In the genomic region with DNA sequence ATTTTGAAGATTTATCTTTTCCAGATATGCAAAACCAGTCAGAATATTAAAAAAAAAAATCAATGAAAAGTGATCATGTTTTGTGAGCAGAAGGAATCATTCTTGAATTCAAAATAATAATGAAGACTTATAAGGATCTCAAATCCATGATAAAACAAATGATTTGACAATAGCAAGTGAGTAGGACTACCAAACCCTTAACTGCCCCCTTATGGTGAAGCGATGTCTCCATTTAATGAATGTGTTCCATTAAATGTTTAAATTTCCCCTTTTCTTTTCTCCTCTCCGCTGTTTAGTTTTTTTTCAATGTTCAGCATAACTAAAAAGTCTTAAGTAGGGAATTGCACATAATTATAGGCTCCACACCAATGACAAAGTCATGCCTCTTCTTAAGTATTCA, we compare ENCODE assay signal across 12 cellular contexts. TPM values are rescaled to one million over a fixed set of nuclear protein-coding genes. Genes with fewer than 3 reads are reported as not detected.
DNase-seq lines count a peak whose midpoint lies in the region; ATAC-seq and TF ChIP-seq lines count a peak whose summit lies in the region.
"Had no signal": no experiment of that assay in that cellular context is flagged by ENCODE, and none has a peak within 500 bp of the region (broad histone marks: within the 10 kb centered on the region; RNA-seq: fewer than 3 reads in every experiment).

No MANE protein-coding gene starts in this region.

- H3K79me2 ChIP-seq in MM.1S (ENCODE audit: low read length): no peaks in the 10 kb centered on the region

- H3K9ac ChIP-seq in MM.1S (ENCODE audit: low read length): no peak overlapping the region

- no peaks in the 10 kb centered on the region for H3K4me1 ChIP-seq in MM.1S (ENCODE audit: low read length)
- H3K4me1 ChIP-seq: colonic mucosa had no signal

- peak; percentile 15 for TF ChIP-seq CTCF in MM.1S (IDR thresholded peaks at IDR 0.05; ENCODE audit: low read length)
- TF ChIP-seq CTCF in neural crest cell (conservative IDR thresholded peaks at IDR 0.05): peak; percentile 24

- peaks cover 2% of the 10 kb centered on the region for H3K27me3 Mint-ChIP-seq in neural crest cell (ENCODE audit: low read depth)
- H3K27me3 Mint-ChIP-seq: activated CD4-positive, alpha-beta T cell treated with anti-CD3 and anti-CD28 coated beads, Interleukin-2, amount 10 ng/mL, durations not matched to agents 24 days and 14 days had no signal

- ATAC-seq in HG03159 (IDR thresholded peaks at IDR 0.05; ENCODE audit: unreplicated experiment): no peak

- no peaks in the 10 kb centered on the region for H3K36me3 Mint-ChIP-seq in neural crest cell (ENCODE audit: low read depth)

- no peaks in the 10 kb centered on the region for H3K4me1 Mint-ChIP-seq in neural crest cell
- H3K4me1 Mint-ChIP-seq: activated CD4-positive, alpha-beta T cell treated with anti-CD3 and anti-CD28 coated beads, Interleukin-2, amount 10 ng/mL, durations not matched to agents 24 days and 14 days had no signal

- no peaks in the 10 kb centered on the region for H3K9me3 Mint-ChIP-seq in neural crest cell
- H3K9me3 Mint-ChIP-seq: activated CD4-positive, alpha-beta T cell treated with anti-CD3 and anti-CD28 coated beads, Interleukin-2, amount 10 ng/mL, durations not matched to agents 24 days and 14 days had no signal

- no peak overlapping the region for H3K4me3 ChIP-seq in MM.1S (ENCODE audit: low read length)
- H3K4me3 ChIP-seq: colonic mucosa had no signal

- no peak overlapping the region for H3K27ac Mint-ChIP-seq in neural crest cell (ENCODE audit: unreplicated experiment)
- H3K27ac Mint-ChIP-seq: activated CD4-positive, alpha-beta T cell treated with anti-CD3 and anti-CD28 coated beads, Interleukin-2, amount 10 ng/mL, durations not matched to agents 24 days and 14 days had no signal

- no peaks in the 10 kb centered on the region for H3K9me3 ChIP-seq in MM.1S (replicated peaks; ENCODE audit: insufficient read depth, low read length)
- H3K9me3 ChIP-seq: colonic mucosa had no signal

- no peak overlapping the region for H3K4me3 Mint-ChIP-seq in neural crest cell
- H3K4me3 Mint-ChIP-seq: activated CD4-positive, alpha-beta T cell treated with anti-CD3 and anti-CD28 coated beads, Interleukin-2, amount 10 ng/mL, durations not matched to agents 24 days and 14 days had no signal

- H3K27ac ChIP-seq in MM.1S (ENCODE audit: low read length) (no peak overlapping the region), caudate nucleus (ENCODE audit: low read depth, low read length) (peak overlapping the region; percentile 82)

- peak; percentile 51 for DNase-seq in ELR (ENCODE audit: low read depth)
- DNase-seq in MM.1S: no peak
- no peak for DNase-seq in caudate nucleus (lab: John Stamatoyannopoulos, UW)
- DNase-seq in neural crest cell (ENCODE audit: low read depth, low spot score): no peak
- DNase-seq in iPS-NIHi11 (ENCODE audit: low spot score): no peak
- DNase-seq in hypothalamus (lab: John Stamatoyannopoulos, UW): no peak
- DNase-seq: activated CD4-positive, alpha-beta T cell treated with anti-CD3 and anti-CD28 coated beads, Interleukin-2, amount 10 ng/mL, durations not matched to agents 24 days and 14 days; activated gamma-delta T cell treated with Interleukin-2 at 50 U/mL for 16 hours; colonic mucosa; KG1; mesenchymal stem cell had no signal

- H3K9me2 ChIP-seq in MM.1S (replicated peaks; ENCODE audit: insufficient read depth, low read length): no peaks in the 10 kb centered on the region

- H3K4me2 ChIP-seq in MM.1S (ENCODE audit: low read depth, low read length): no peak overlapping the region

- H2AFZ ChIP-seq in MM.1S (ENCODE audit: low read length): no peak overlapping the region

- H3K36me3 ChIP-seq in MM.1S (replicated peaks; ENCODE audit: insufficient read depth, low read length): no peaks in the 10 kb centered on the region
- H3K36me3 ChIP-seq: colonic mucosa had no signal

- H3K27me3 ChIP-seq in MM.1S (replicated peaks; ENCODE audit: insufficient read depth, low read length): no peaks in the 10 kb centered on the region
- H3K27me3 ChIP-seq: colonic mucosa had no signal

- H3F3A ChIP-seq in MM.1S (ENCODE audit: insufficient read depth, low read length): no peaks in the 10 kb centered on the region

- H4K20me1 ChIP-seq in MM.1S (ENCODE audit: insufficient read depth, low read length): no peaks in the 10 kb centered on the region

RNA-seq across cellular contexts. Expression of gene MARCHF3, which starts 12.2 kb away (rescaled TPM):
- 3.1 and 3.2 TPM in 2 replicates for total RNA-seq in neural crest cell

RNA-seq across cellular contexts. Expression of gene C5orf63, which starts 30.7 kb away (rescaled TPM):
- 2.3 and 3.0 TPM in 2 replicates for total RNA-seq in neural crest cell
